In genomic region chr5:124034963-124035362, GRCh38 we compare ENCODE assay signal across 14 cellular contexts.
DNase-seq lines count a peak whose midpoint lies in the region; ATAC-seq and TF ChIP-seq lines count a peak whose summit lies in the region.
"Had no signal": no experiment of that assay in that cellular context is flagged by ENCODE, and none has a peak within 500 bp of the region (broad histone marks: within the 10 kb centered on the region; RNA-seq: fewer than 3 reads in every experiment).

No MANE protein-coding gene starts in this region.

- no peaks in the 10 kb centered on the region for H3K36me3 Mint-ChIP-seq in stimulated activated effector memory CD8-positive, alpha-beta T cell treated with anti-CD3 and anti-CD28 coated beads, Interleukin-12 subunit alpha, Interleukin-12 subunit beta, amount 100 ng/mL, for 72 hours

- no peak overlapping the region for H3K4me3 ChIP-seq in coronary artery
- H3K4me3 ChIP-seq: GM23338, MG63, uterus had no signal

- no peak for TF ChIP-seq CTCF in coronary artery (IDR thresholded peaks at IDR 0.05)

- ATAC-seq in GM18867 (IDR thresholded peaks at IDR 0.05; ENCODE audit: unreplicated experiment): peak; percentile 99
- ATAC-seq in GM21619 (IDR thresholded peaks at IDR 0.05; ENCODE audit: unreplicated experiment): peak; percentile 98
- peak; percentile 98 for ATAC-seq in HG03175 (IDR thresholded peaks at IDR 0.05; ENCODE audit: unreplicated experiment)
- no peak for ATAC-seq in stimulated activated effector memory CD8-positive, alpha-beta T cell treated with anti-CD3 and anti-CD28 coated beads, Interleukin-12 subunit alpha, Interleukin-12 subunit beta, amount 100 ng/mL, for 72 hours
- ATAC-seq: GM23338 had no signal

- H3K4me1 Mint-ChIP-seq in stimulated activated effector memory CD8-positive, alpha-beta T cell treated with anti-CD3 and anti-CD28 coated beads, Interleukin-12 subunit alpha, Interleukin-12 subunit beta, amount 100 ng/mL, for 72 hours: no peaks in the 10 kb centered on the region

- H3K4me3 Mint-ChIP-seq in stimulated activated effector memory CD8-positive, alpha-beta T cell treated with anti-CD3 and anti-CD28 coated beads, Interleukin-12 subunit alpha, Interleukin-12 subunit beta, amount 100 ng/mL, for 72 hours: no peak overlapping the region
- H3K4me3 Mint-ChIP-seq: GM23338 had no signal

- H3K27ac Mint-ChIP-seq in stimulated activated effector memory CD8-positive, alpha-beta T cell treated with anti-CD3 and anti-CD28 coated beads, Interleukin-12 subunit alpha, Interleukin-12 subunit beta, amount 100 ng/mL, for 72 hours: no peak overlapping the region
- H3K27ac Mint-ChIP-seq: GM23338 had no signal

- no peaks in the 10 kb centered on the region for H3K9me3 Mint-ChIP-seq in stimulated activated effector memory CD8-positive, alpha-beta T cell treated with anti-CD3 and anti-CD28 coated beads, Interleukin-12 subunit alpha, Interleukin-12 subunit beta, amount 100 ng/mL, for 72 hours
- H3K9me3 Mint-ChIP-seq: GM23338 had no signal

- DNase-seq in germinal center (ENCODE audit: low spot score) (peak; percentile 66), coronary artery (ENCODE audit: low spot score) (no peak), dedifferentiated amniotic fluid mesenchymal stem cell (ENCODE audit: extremely low spot score) (no peak), COLO668 (lab: John Stamatoyannopoulos, UW; ENCODE audit: unreplicated experiment) (no peak)
- DNase-seq in stimulated activated effector memory CD8-positive, alpha-beta T cell treated with anti-CD3 and anti-CD28 coated beads, Interleukin-12 subunit alpha, Interleukin-12 subunit beta, amount 100 ng/mL, for 72 hours (ENCODE audit: low spot score in 2 of 2): no peak
- DNase-seq: activated CD4-positive, alpha-beta T cell treated with anti-CD3 and anti-CD28 coated beads for 4 hours; kidney; MG63; uterus had no signal

- no peak overlapping the region for H3K27ac ChIP-seq in coronary artery
- H3K27ac ChIP-seq: epithelial cell of prostate, uterus had no signal
